19 cellular contexts compared by ENCODE assay signal in the genomic region with DNA sequence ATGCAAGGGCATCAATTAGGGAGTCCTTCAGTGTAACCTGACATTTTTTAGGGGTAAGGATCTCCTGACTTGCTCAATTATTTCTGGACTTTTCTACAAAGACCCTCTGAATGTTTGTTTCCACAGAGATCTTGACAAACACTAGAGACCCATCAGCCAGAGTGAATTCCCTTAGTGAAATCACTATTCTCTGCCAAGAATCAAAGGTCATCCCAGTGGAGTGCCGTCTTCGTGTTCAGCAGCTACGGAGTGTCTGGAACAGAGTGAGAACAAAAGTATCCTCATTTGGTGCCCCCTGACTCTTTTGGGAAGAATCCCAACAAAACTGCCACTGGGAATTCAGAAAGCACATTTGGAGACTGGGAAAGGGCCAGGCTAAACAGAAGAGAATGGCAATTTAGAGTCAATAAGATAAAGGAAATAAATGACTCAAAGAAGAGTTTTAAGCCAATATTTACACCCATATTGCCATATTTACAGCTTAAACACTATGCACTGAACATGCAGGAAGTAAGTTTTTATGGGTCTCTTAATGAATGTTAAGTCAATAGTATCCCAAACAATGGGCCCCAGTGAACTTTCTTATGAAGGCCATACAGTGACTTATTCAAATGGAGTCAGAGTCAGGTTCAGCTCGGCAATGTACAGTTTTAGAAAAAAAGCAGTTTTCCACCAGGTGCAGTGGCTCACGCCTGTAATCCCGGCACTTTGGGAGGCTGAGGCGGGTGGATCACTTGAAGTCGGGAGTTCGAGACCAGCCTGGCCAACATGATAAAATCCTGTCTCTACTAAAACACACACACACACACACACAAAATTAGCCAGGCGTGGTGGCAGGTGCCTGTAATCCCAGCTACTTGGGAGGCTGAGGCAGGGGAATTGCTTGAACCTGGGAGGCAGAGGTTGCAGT.
DNase-seq lines count a peak whose midpoint lies in the region; ATAC-seq, FAIRE-seq and TF ChIP-seq lines count a peak whose summit lies in the region.
"Had no signal": no experiment of that assay in that cellular context is flagged by ENCODE, and none has a peak within 500 bp of the region (broad histone marks: within the 10 kb centered on the region; RNA-seq: fewer than 3 reads in every experiment).

No MANE protein-coding gene starts in this region.

- TF ChIP-seq CTCF in C4-2B (conservative IDR thresholded peaks at IDR 0.05), result no peak
- no peak for TF ChIP-seq CTCF in neural crest cell (conservative IDR thresholded peaks at IDR 0.05)

- H3K4me3 ChIP-seq in CD8-positive, alpha-beta memory T cell (ENCODE audit: low read length), result no peak overlapping the region
- H3K4me3 ChIP-seq: dorsolateral prefrontal cortex, GM23338, suprapubic skin had no signal

- H3K4me1 Mint-ChIP-seq in neural crest cell, result peaks cover 7% of the 10 kb centered on the region
- no peaks in the 10 kb centered on the region for H3K4me1 Mint-ChIP-seq in CD8-positive, alpha-beta memory T cell
- H3K4me1 Mint-ChIP-seq: activated CD4-positive, alpha-beta T cell treated with anti-CD3 and anti-CD28 coated beads for 36 hours; CD4-positive, CD25-positive, alpha-beta regulatory T cell; GM23338 had no signal

- H3K9me3 Mint-ChIP-seq in neural crest cell, result no peaks in the 10 kb centered on the region
- peaks cover 0 to 8% (median 0%) of the 10 kb centered on the region in 5 donors for H3K9me3 Mint-ChIP-seq in CD8-positive, alpha-beta memory T cell

- peaks cover 2% of the 10 kb centered on the region for H3K27me3 Mint-ChIP-seq in neural crest cell (ENCODE audit: low read depth)
- H3K27me3 Mint-ChIP-seq in CD8-positive, alpha-beta memory T cell, result peaks cover 0 to 1% of the 10 kb centered on the region in 2 donors
- H3K27me3 Mint-ChIP-seq: activated CD4-positive, alpha-beta T cell treated with anti-CD3 and anti-CD28 coated beads for 36 hours; CD4-positive, CD25-positive, alpha-beta regulatory T cell had no signal

- H3K4me1 ChIP-seq in CD8-positive, alpha-beta memory T cell (ENCODE audit: insufficient read depth, low read length), result no peaks in the 10 kb centered on the region

- POLR2A ChIA-PET in CD8-positive, alpha-beta memory T cell (lab: Charles Lee), result no interaction called here

- DNase-seq in LoVo (ENCODE audit: low spot score) (peak; percentile 84), neural crest cell (ENCODE audit: low read depth, low spot score) (no peak), NAMALWA (ENCODE audit: low spot score) (no peak), hypothalamus (lab: John Stamatoyannopoulos, UW) (no peak)
- DNase-seq in CD8-positive, alpha-beta memory T cell, result no peak
- DNase-seq: activated CD4-positive, alpha-beta T cell treated with anti-CD3 and anti-CD28 coated beads for 36 hours; activated effector memory CD4-positive, alpha-beta T cell treated with Interleukin-2 at 50 U/mL for 16 hours; CD4-positive, CD25-positive, alpha-beta regulatory T cell; dorsolateral prefrontal cortex; NCI-H2171; NCI-H82; T-helper 9 cell had no signal

- ATAC-seq in HG03460 (IDR thresholded peaks at IDR 0.05; ENCODE audit: unreplicated experiment), result no peak
- ATAC-seq: activated CD4-positive, alpha-beta T cell treated with anti-CD3 and anti-CD28 coated beads for 36 hours; GM23338; SK-N-SH treated with all-trans-retinoic acid at 6 μM for 48 hours had no signal

- CTCF ChIA-PET in CD8-positive, alpha-beta memory T cell (lab: Charles Lee), result no interaction called here

- H3K27ac Mint-ChIP-seq in neural crest cell (ENCODE audit: unreplicated experiment), result peak overlapping the region; percentile 50
- no peak overlapping the region for H3K27ac Mint-ChIP-seq in CD8-positive, alpha-beta memory T cell
- H3K27ac Mint-ChIP-seq: activated CD4-positive, alpha-beta T cell treated with anti-CD3 and anti-CD28 coated beads for 36 hours; CD4-positive, CD25-positive, alpha-beta regulatory T cell; GM23338 had no signal

- H3K27ac ChIP-seq in C4-2B, result peak overlapping the region; percentile 50; the same call in 1 of the 2 replicates
- H3K27ac ChIP-seq in CD8-positive, alpha-beta memory T cell (ENCODE audit: low read depth, low read length), result no peak overlapping the region
- H3K27ac ChIP-seq: dorsolateral prefrontal cortex, suprapubic skin had no signal

- peak; percentile 53 for FAIRE-seq in colon (lab: Jason Lieb, UNC)
- FAIRE-seq: frontal cortex had no signal

- no peaks in the 10 kb centered on the region for H3K27me3 ChIP-seq in CD8-positive, alpha-beta memory T cell (ENCODE audit: insufficient read depth, low read length, poor library complexity, severe bottlenecking)
- H3K27me3 ChIP-seq: dorsolateral prefrontal cortex, suprapubic skin had no signal

- no peak overlapping the region for H3K4me3 Mint-ChIP-seq in neural crest cell
- H3K4me3 Mint-ChIP-seq in CD8-positive, alpha-beta memory T cell, result no peak overlapping the region
- H3K4me3 Mint-ChIP-seq: activated CD4-positive, alpha-beta T cell treated with anti-CD3 and anti-CD28 coated beads for 36 hours; CD4-positive, CD25-positive, alpha-beta regulatory T cell; GM23338 had no signal

- no peaks in the 10 kb centered on the region for H3K9me3 ChIP-seq in CD8-positive, alpha-beta memory T cell (ENCODE audit: low read length)
- H3K9me3 ChIP-seq: suprapubic skin had no signal

- H3K36me3 ChIP-seq in CD8-positive, alpha-beta memory T cell (ENCODE audit: insufficient read depth, low read length), result no peaks in the 10 kb centered on the region
- H3K36me3 ChIP-seq: suprapubic skin had no signal

- H3K36me3 Mint-ChIP-seq in neural crest cell (ENCODE audit: low read depth), result no peaks in the 10 kb centered on the region
- no peaks in the 10 kb centered on the region for H3K36me3 Mint-ChIP-seq in CD8-positive, alpha-beta memory T cell
- H3K36me3 Mint-ChIP-seq: CD4-positive, CD25-positive, alpha-beta regulatory T cell had no signal
